10 cellular contexts compared by ENCODE assay signal in the genomic region with DNA sequence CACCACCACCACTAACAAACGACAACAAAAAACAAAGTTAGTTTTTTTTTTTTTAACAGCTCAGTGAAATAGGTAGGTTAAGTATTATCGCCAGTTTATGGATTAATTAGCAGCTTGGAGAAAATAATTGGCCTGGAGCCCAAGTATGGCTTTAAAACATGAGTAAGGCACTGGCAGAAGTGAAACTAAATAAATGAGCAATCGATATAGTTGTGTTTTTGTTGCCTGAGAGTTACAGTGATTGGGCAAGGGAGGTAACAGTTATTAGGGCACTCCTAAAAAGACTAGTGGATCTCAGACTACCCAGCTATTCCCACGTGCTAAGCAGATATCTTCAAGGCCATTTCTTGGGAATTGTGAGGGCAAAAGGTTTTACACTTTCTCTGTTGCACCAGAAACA. TPM values are rescaled to one million over a fixed set of nuclear protein-coding genes. Genes with fewer than 3 reads are reported as not detected.
DNase-seq lines count a peak whose midpoint lies in the region; FAIRE-seq lines count a peak whose summit lies in the region.
"Had no signal": no experiment of that assay in that cellular context is flagged by ENCODE, and none has a peak within 500 bp of the region (broad histone marks: within the 10 kb centered on the region; RNA-seq: fewer than 3 reads in every experiment).

No MANE protein-coding gene starts in this region.

- peak overlapping the region in 2 of 5 donors; percentile 47 for H3K9ac ChIP-seq in subcutaneous abdominal adipose tissue (ENCODE audit: low read length in 5 of 5)

- H3K27me3 Mint-ChIP-seq in activated T-cell treated with anti-CD3 and anti-CD28 coated beads, Interleukin-2, amount 50 U/mL, for 24 hours, result no peaks in the 10 kb centered on the region

- H3K36me3 ChIP-seq in effector memory CD4-positive, alpha-beta T cell (ENCODE audit: control insufficient read depth, insufficient read depth, low read length), result peaks cover 9% of the 10 kb centered on the region
- H3K36me3 ChIP-seq in subcutaneous abdominal adipose tissue (ENCODE audit: control insufficient read depth in 5 of 5, insufficient read depth in 5 of 5, low read length in 5 of 5), result peaks cover 0 to 14% (median 11%) of the 10 kb centered on the region in 5 donors

- no peak for FAIRE-seq in frontal cortex (lab: Jason Lieb, UNC)

- H3K27ac Mint-ChIP-seq in activated T-cell treated with anti-CD3 and anti-CD28 coated beads, Interleukin-2, amount 50 U/mL, for 24 hours, result peak overlapping the region; percentile 88

- H3K4me1 ChIP-seq in effector memory CD4-positive, alpha-beta T cell (ENCODE audit: control insufficient read depth, insufficient read depth, low read length, poor library complexity, severe bottlenecking), result peaks cover 20% of the 10 kb centered on the region
- peaks cover 0 to 37% (median 32%) of the 10 kb centered on the region in 5 donors for H3K4me1 ChIP-seq in subcutaneous abdominal adipose tissue (ENCODE audit: control insufficient read depth in 5 of 5, insufficient read depth in 5 of 5, low read length in 5 of 5)

- no peaks in the 10 kb centered on the region for H3K9me3 Mint-ChIP-seq in activated T-cell treated with anti-CD3 and anti-CD28 coated beads, Interleukin-2, amount 50 U/mL, for 24 hours

- no peaks in the 10 kb centered on the region for H3K9me3 ChIP-seq in effector memory CD4-positive, alpha-beta T cell (ENCODE audit: control insufficient read depth, low read length)
- no peaks in the 10 kb centered on the region for H3K9me3 ChIP-seq in subcutaneous abdominal adipose tissue (ENCODE audit: control insufficient read depth in 5 of 5, low read length in 5 of 5)

- peaks cover 58% of the 10 kb centered on the region for H3K36me3 Mint-ChIP-seq in activated T-cell treated with anti-CD3 and anti-CD28 coated beads, Interleukin-2, amount 50 U/mL, for 24 hours (ENCODE audit: low read depth)

- DNase-seq in activated T-cell treated with anti-CD3 and anti-CD28 coated beads, Interleukin-2, amount 50 U/mL, for 24 hours, result no peak
- DNase-seq in activated T-cell treated with anti-CD3 and anti-CD28 coated beads, Interleukin-2, amount 50 U/mL, for 48 hours, result no peak
- peak; percentile 43 for DNase-seq in NOMO-1 treated with dmso at 0.1 percent for 144 hours (lab: John Stamatoyannopoulos, UW; ENCODE audit: unreplicated experiment)
- DNase-seq in effector memory CD4-positive, alpha-beta T cell, result no peak
- DNase-seq in activated gamma-delta T cell (lab: John Stamatoyannopoulos, UW), result no peak
- DNase-seq in HuH-7 (ENCODE audit: low spot score), result no peak
- no peak for DNase-seq in frontal cortex (ENCODE audit: low spot score in 2 of 2)
- DNase-seq: activated CD8-positive, alpha-beta memory T cell treated with anti-CD3 and anti-CD28 coated beads for 24 hours; NCI-H510A had no signal

- peaks cover 65% of the 10 kb centered on the region for H3K4me1 Mint-ChIP-seq in activated T-cell treated with anti-CD3 and anti-CD28 coated beads, Interleukin-2, amount 50 U/mL, for 24 hours (ENCODE audit: low read depth)

- peak overlapping the region; percentile 37 for H3K4me3 ChIP-seq in effector memory CD4-positive, alpha-beta T cell (ENCODE audit: insufficient read depth, low read depth, low read length, poor library complexity, severe bottlenecking)
- H3K4me3 ChIP-seq in subcutaneous abdominal adipose tissue (ENCODE audit: low read depth in 1 of 5, low read length in 5 of 5), result peak overlapping the region in 4 of 5 donors; percentile 30 to 47 (median 36)

- peak overlapping the region; percentile 90 for H3K4me3 Mint-ChIP-seq in activated T-cell treated with anti-CD3 and anti-CD28 coated beads, Interleukin-2, amount 50 U/mL, for 24 hours

- H3K27me3 ChIP-seq in effector memory CD4-positive, alpha-beta T cell (replicated peaks; ENCODE audit: control insufficient read depth, insufficient read depth, low read length, poor library complexity, severe bottlenecking), result no peaks in the 10 kb centered on the region
- H3K27me3 ChIP-seq in subcutaneous abdominal adipose tissue (ENCODE audit: control insufficient read depth in 5 of 5, insufficient read depth in 4 of 5, low read length in 5 of 5), result no peaks in the 10 kb centered on the region

- H3K27ac ChIP-seq in effector memory CD4-positive, alpha-beta T cell (ENCODE audit: insufficient read depth, low read length, poor library complexity, severe bottlenecking), result no peak overlapping the region
- peak overlapping the region; percentile 71 for H3K27ac ChIP-seq in subcutaneous abdominal adipose tissue (ENCODE audit: low read depth, low read length)

RNA-seq across cellular contexts. Expression of gene MLKL, which starts 2.4 kb away (rescaled TPM):
- total RNA-seq in frontal cortex, result 0.82 TPM

RNA-seq across cellular contexts. Expression of gene RFWD3, which starts 31.5 kb away (rescaled TPM):
- total RNA-seq in frontal cortex, result 9.8 TPM
